In genomic region chr5:19067741-19068140, GRCh38 we compare ENCODE assay signal across 17 cellular contexts.
DNase-seq lines count a peak whose midpoint lies in the region; TF ChIP-seq lines count a peak whose summit lies in the region.
"Had no signal": no experiment of that assay in that cellular context is flagged by ENCODE, and none has a peak within 500 bp of the region (broad histone marks: within the 10 kb centered on the region; RNA-seq: fewer than 3 reads in every experiment).

No MANE protein-coding gene starts in this region.

- no peaks in the 10 kb centered on the region for H3K9me2 ChIP-seq in SU-DHL-6 (replicated peaks; ENCODE audit: insufficient read depth, low read length)

- no peak overlapping the region for H2BK120ac ChIP-seq in mesendoderm (ENCODE audit: low read depth, low read length)

- no CpG with 5 or more reads among the region's 1 CpG for WGBS in mesendoderm (ENCODE audit: extremely low coverage, insufficient coverage, low lambda C conversion rate)

- H3K9me3 ChIP-seq in SU-DHL-6 (ENCODE audit: insufficient read depth, low read length), result no peaks in the 10 kb centered on the region
- H3K9me3 ChIP-seq: BLaER1, Caco-2 had no signal

- H4K8ac ChIP-seq in mesendoderm (ENCODE audit: low read depth, low read length), result no peak overlapping the region

- H3K18ac ChIP-seq in mesendoderm (ENCODE audit: low read length), result no peak overlapping the region

- H2BK15ac ChIP-seq in mesendoderm (replicated peaks; ENCODE audit: low read depth), result no peak overlapping the region

- H4K20me1 ChIP-seq in SU-DHL-6 (ENCODE audit: low read depth, low read length), result no peaks in the 10 kb centered on the region
- H4K20me1 ChIP-seq: BLaER1 had no signal

- no peak overlapping the region for H4K5ac ChIP-seq in mesendoderm (ENCODE audit: low read length)

- no peak overlapping the region for H3K4me2 ChIP-seq in SU-DHL-6 (ENCODE audit: low read depth, low read length, poor library complexity, severe bottlenecking)
- H3K4me2 ChIP-seq in mesendoderm (ENCODE audit: low read length), result no peak overlapping the region
- H3K4me2 ChIP-seq: BLaER1 had no signal

- peak overlapping the region; percentile 35 for H2AFZ ChIP-seq in SU-DHL-6 (ENCODE audit: low read depth, low read length, severe bottlenecking)
- H2AFZ ChIP-seq: GM23248 had no signal

- H3K9ac ChIP-seq in SU-DHL-6 (ENCODE audit: low read length) (no peak overlapping the region), mesendoderm (ENCODE audit: low read length) (no peak overlapping the region)
- H3K9ac ChIP-seq: BLaER1, GM23248 had no signal

- H3K27ac ChIP-seq in SU-DHL-6 (ENCODE audit: low read depth, low read length) (no peak overlapping the region), mesendoderm (ENCODE audit: low read depth, low read length) (no peak overlapping the region)
- H3K27ac ChIP-seq: BLaER1, C4-2B, GM23248 had no signal

- H3K4ac ChIP-seq in mesendoderm (ENCODE audit: low read depth, low read length), result no peak overlapping the region

- no peak overlapping the region for H2BK5ac ChIP-seq in mesendoderm (ENCODE audit: low read length)

- H3K23ac ChIP-seq in mesendoderm (ENCODE audit: low read length), result no peak overlapping the region

- no peaks in the 10 kb centered on the region for H3K79me2 ChIP-seq in SU-DHL-6 (ENCODE audit: insufficient read depth, low read length)
- no peaks in the 10 kb centered on the region for H3K79me2 ChIP-seq in mesendoderm (ENCODE audit: control insufficient read depth, insufficient read depth, low read length)

- H3K36me3 ChIP-seq in H7 (replicated peaks; ENCODE audit: control insufficient read depth, insufficient read depth, low read length), result no peaks in the 10 kb centered on the region
- no peaks in the 10 kb centered on the region for H3K36me3 ChIP-seq in SU-DHL-6 (ENCODE audit: low read length)
- H3K36me3 ChIP-seq in mesendoderm (ENCODE audit: control insufficient read depth, insufficient read depth, low read length), result no peaks in the 10 kb centered on the region
- H3K36me3 ChIP-seq: BLaER1 had no signal

- H3K56ac ChIP-seq in mesendoderm (ENCODE audit: low read length), result no peak overlapping the region

- H3K4me1 ChIP-seq in mesendoderm (ENCODE audit: control insufficient read depth, low read depth, low read length), result no peaks in the 10 kb centered on the region
- H3K4me1 ChIP-seq: BLaER1, Caco-2 had no signal

- peak; percentile 2 for DNase-seq in H7
- peak; percentile 14 for DNase-seq in mesendoderm
- no peak for DNase-seq in dermis blood vessel endothelial cell
- DNase-seq in KBM-7, result no peak
- no peak for DNase-seq in mucosa of gallbladder (ENCODE audit: low spot score)
- DNase-seq: Caco-2; CD4-positive, CD25-positive, alpha-beta regulatory T cell; CD8-positive, alpha-beta T cell; DMS153; EL; GDM1; GM23248; HCEC 1CT had no signal

- in situ Hi-C loops in KBM-7 (cut with MboI; ENCODE audit: low pct_unique_long_range_greater_than_20kb, low sequenced_read_pairs), result no loop called here

- H3K4me3 ChIP-seq in H7 (ENCODE audit: insufficient read depth, low read depth, low read length) (no peak overlapping the region), SU-DHL-6 (ENCODE audit: insufficient read depth, low read length, poor library complexity, severe bottlenecking) (no peak overlapping the region), mesendoderm (ENCODE audit: low read length) (no peak overlapping the region)
- H3K4me3 ChIP-seq: BLaER1, GM12878, GM23248 had no signal

- H3K79me1 ChIP-seq in mesendoderm (ENCODE audit: low read length), result no peaks in the 10 kb centered on the region

- no peak for TF ChIP-seq CTCF in SU-DHL-6 (IDR thresholded peaks at IDR 0.05; ENCODE audit: insufficient read depth, low read length, poor library complexity, severe bottlenecking)

- no peaks in the 10 kb centered on the region for H3F3A ChIP-seq in SU-DHL-6 (ENCODE audit: insufficient read depth)

- no peak overlapping the region for H2AK5ac ChIP-seq in mesendoderm (ENCODE audit: low read length)

- H3K27me3 ChIP-seq in H7 (ENCODE audit: control insufficient read depth, insufficient read depth, low read length) (no peaks in the 10 kb centered on the region), SU-DHL-6 (ENCODE audit: low read length) (no peaks in the 10 kb centered on the region), mesendoderm (ENCODE audit: insufficient read depth, low read length, poor library complexity) (no peaks in the 10 kb centered on the region)
- H3K27me3 ChIP-seq: BLaER1 had no signal

Comparison
In these comparisons a context has a peak if more than half of its experiments do, and no peak if none do; other contexts are left out.
1. DNase-seq: peak in H7 (single experiment) and mesendoderm (single experiment); none in dermis blood vessel endothelial cell (single experiment), KBM-7 (single experiment) and mucosa of gallbladder (single experiment).